In the genomic region with DNA sequence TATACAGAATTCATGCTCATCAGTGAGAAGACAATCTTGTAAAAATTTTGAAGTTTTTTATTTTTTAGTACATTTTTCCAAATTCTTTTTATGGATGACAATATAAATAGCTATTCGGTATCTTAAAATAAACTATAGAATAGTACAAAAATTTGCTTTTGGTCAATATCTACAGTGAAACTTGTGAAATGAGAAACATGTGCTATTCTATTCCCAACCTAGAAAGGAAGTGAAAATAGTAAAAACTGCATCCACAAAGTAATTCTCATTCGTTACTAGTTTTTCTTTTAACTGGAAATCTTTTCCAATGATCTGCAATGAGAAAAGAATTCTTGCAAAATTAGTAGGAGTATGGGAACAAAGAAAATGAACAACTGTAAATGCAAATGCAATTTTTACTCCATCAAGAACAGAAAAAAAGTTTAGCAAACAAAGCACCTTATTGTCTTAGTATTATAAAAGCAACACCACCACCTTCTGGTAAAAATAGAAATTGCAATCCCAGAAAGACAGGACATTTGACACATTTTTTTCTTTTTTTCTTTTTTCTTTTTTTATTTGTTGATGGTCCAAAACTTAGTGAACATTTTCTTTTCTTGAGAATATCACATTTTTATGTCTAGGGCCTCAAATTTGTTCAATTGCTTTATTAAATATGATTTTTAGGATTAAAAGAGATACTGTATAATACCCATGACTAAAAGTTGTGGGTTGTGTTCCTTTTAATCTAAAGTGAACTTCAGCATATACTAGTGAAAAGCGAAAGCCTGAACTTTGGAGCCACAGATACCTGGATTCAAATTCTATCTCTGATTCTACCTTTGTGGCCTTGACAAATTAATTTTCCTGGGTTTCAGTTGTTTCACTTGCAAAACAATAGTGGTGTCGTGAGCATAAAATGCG, we compare ENCODE assay signal across 1 cellular context.
TF ChIP-seq lines count a peak whose summit lies in the region.

No MANE protein-coding gene starts in this region.

TF ChIP-seq in H1, 55 proteins besides CTCF, POLR2A, EP300 and RAD21 (continued from another document):
- TF ChIP-seq CHD7 (IDR thresholded peaks at IDR 0.05; ENCODE audit: insufficient replicate concordance, low read length) (no peak), CREB1 (IDR thresholded peaks at IDR 0.05) (no peak), BRCA1 (IDR thresholded peaks at IDR 0.05; ENCODE audit: low read depth, low read length) (no peak), GTF2F1 (IDR thresholded peaks at IDR 0.05; ENCODE audit: borderline replicate concordance, low read depth, low read length) (no peak), RBBP5 (IDR thresholded peaks at IDR 0.05; ENCODE audit: borderline replicate concordance, low read depth, low read length) (no peak)
